Comparison of ENCODE assay signal across 36 cellular contexts in genomic region chr12:95988506-95989275, GRCh38. TPM values are rescaled to one million over a fixed set of nuclear protein-coding genes. Genes with fewer than 3 reads are reported as not detected.
"Had no signal": no experiment of that assay in that cellular context is flagged by ENCODE, and none has a peak within 500 bp of the region (broad histone marks: within the 10 kb centered on the region; RNA-seq: fewer than 3 reads in every experiment).

No MANE protein-coding gene starts in this region.

- H3K27ac ChIP-seq: ascending aorta, breast epithelium, cardiac muscle cell, colonic mucosa, dorsolateral prefrontal cortex, foreskin keratinocyte, gastrocnemius medialis, heart right ventricle had no signal

- H3K27ac Mint-ChIP-seq: activated CD4-positive, alpha-beta memory T cell treated with anti-CD3 and anti-CD28 coated beads for 36 hours; activated CD4-positive, alpha-beta T cell treated with anti-CD3 and anti-CD28 coated beads for 36 hours; activated CD4-positive, alpha-beta T cell treated with anti-CD3 and anti-CD28 coated beads, Interleukin-2, amount 10 ng/mL, durations not matched to agents 24 days and 14 days; activated CD8-positive, alpha-beta memory T cell treated with anti-CD3 and anti-CD28 coated beads, Interleukin-2, amount 10 ng/mL, durations not matched to agents 7 days and 5 days; activated CD8-positive, alpha-beta T cell treated with anti-CD3 and anti-CD28 coated beads, Interleukin-2, amount 10 ng/mL, durations not matched to agents 7 days and 5 days; activated naive CD4-positive, alpha-beta T cell treated with anti-CD3 and anti-CD28 coated beads, Interleukin-2, amount 10 ng/mL, durations not matched to agents 7 days and 5 days; activated naive CD8-positive, alpha-beta T cell treated with anti-CD3 and anti-CD28 coated beads, Interleukin-2, amount 10 ng/mL, durations not matched to agents 7 days and 5 days; activated T-helper 1 cell treated with anti-CD3 and anti-CD28 coated beads, Interleukin-12 subunit alpha, Interleukin-12 subunit beta, Interleukin-2, Interleukin-4 antibody, amounts not matched to agents 30 ng/mL and 10 ng/mL and 1 ng/mL, durations not matched to agents 14 hours and 24 hours and 36 hours; activated T-helper 2 cell treated with anti-CD3 and anti-CD28 coated beads, Interferon-gamma antibody, Interleukin-2, Interleukin-4, amounts not matched to agents 10 μg/mL and 5 μg/mL and 100 μg/mL, durations not matched to agents 14 hours and 24 hours and 36 hours; brain; dendritic cell treated with granulocyte-macrophage colony-stimulating factor and Interleukin-4, amounts not matched to agents 40 ng/mL and 50 ng/mL, for 4 days; effector memory CD8-positive, alpha-beta T cell had no signal

- H3K27me3 Mint-ChIP-seq: activated CD4-positive, alpha-beta memory T cell treated with anti-CD3 and anti-CD28 coated beads for 36 hours; activated CD4-positive, alpha-beta T cell treated with anti-CD3 and anti-CD28 coated beads for 36 hours; activated CD8-positive, alpha-beta memory T cell treated with anti-CD3 and anti-CD28 coated beads, Interleukin-2, amount 10 ng/mL, durations not matched to agents 7 days and 5 days; activated naive CD8-positive, alpha-beta T cell treated with anti-CD3 and anti-CD28 coated beads, Interleukin-2, amount 10 ng/mL, durations not matched to agents 7 days and 5 days; dendritic cell treated with granulocyte-macrophage colony-stimulating factor and Interleukin-4, amounts not matched to agents 40 ng/mL and 50 ng/mL, for 4 days had no signal

- H3K4me3 Mint-ChIP-seq: activated CD4-positive, alpha-beta memory T cell treated with anti-CD3 and anti-CD28 coated beads for 36 hours; activated CD4-positive, alpha-beta T cell treated with anti-CD3 and anti-CD28 coated beads for 36 hours; activated CD4-positive, alpha-beta T cell treated with anti-CD3 and anti-CD28 coated beads, Interleukin-2, amount 10 ng/mL, durations not matched to agents 24 days and 14 days; activated CD8-positive, alpha-beta memory T cell treated with anti-CD3 and anti-CD28 coated beads, Interleukin-2, amount 10 ng/mL, durations not matched to agents 7 days and 5 days; activated CD8-positive, alpha-beta T cell treated with anti-CD3 and anti-CD28 coated beads, Interleukin-2, amount 10 ng/mL, durations not matched to agents 7 days and 5 days; activated naive CD4-positive, alpha-beta T cell treated with anti-CD3 and anti-CD28 coated beads, Interleukin-2, amount 10 ng/mL, durations not matched to agents 7 days and 5 days; activated naive CD8-positive, alpha-beta T cell treated with anti-CD3 and anti-CD28 coated beads, Interleukin-2, amount 10 ng/mL, durations not matched to agents 7 days and 5 days; activated T-helper 1 cell treated with anti-CD3 and anti-CD28 coated beads, Interleukin-12 subunit alpha, Interleukin-12 subunit beta, Interleukin-2, Interleukin-4 antibody, amounts not matched to agents 30 ng/mL and 10 ng/mL and 1 ng/mL, durations not matched to agents 14 hours and 24 hours and 36 hours; brain; dendritic cell treated with granulocyte-macrophage colony-stimulating factor and Interleukin-4, amounts not matched to agents 40 ng/mL and 50 ng/mL, for 4 days; effector memory CD8-positive, alpha-beta T cell had no signal

- FAIRE-seq: endometrium had no signal

- H3K4me3 ChIP-seq: ascending aorta, breast epithelium, cardiac muscle cell, colonic mucosa, dorsolateral prefrontal cortex, gastrocnemius medialis, heart right ventricle had no signal

- H3K27me3 ChIP-seq: ascending aorta, breast epithelium, colonic mucosa, foreskin keratinocyte, gastrocnemius medialis had no signal

- H3K36me3 ChIP-seq: ascending aorta, breast epithelium, cardiac muscle cell, colonic mucosa, gastrocnemius medialis had no signal

- H3K9me3 ChIP-seq: ascending aorta, breast epithelium, colonic mucosa, gastrocnemius medialis, heart right ventricle had no signal

- DNase-seq: activated CD4-positive, alpha-beta memory T cell treated with anti-CD3 and anti-CD28 coated beads for 36 hours; activated CD4-positive, alpha-beta T cell treated with anti-CD3 and anti-CD28 coated beads for 36 hours; activated CD4-positive, alpha-beta T cell treated with anti-CD3 and anti-CD28 coated beads, Interleukin-2, amount 10 ng/mL, durations not matched to agents 24 days and 14 days; activated CD4-positive, CD25-positive, alpha-beta regulatory T cell; activated CD4-positive, CD25-positive, alpha-beta regulatory T cell treated with anti-CD3 and anti-CD28 coated beads, Interleukin-2, amount 50 U/mL, for 72 hours; activated CD8-positive, alpha-beta memory T cell treated with anti-CD3 and anti-CD28 coated beads, Interleukin-2, amount 10 ng/mL, durations not matched to agents 7 days and 5 days; activated CD8-positive, alpha-beta memory T cell treated with anti-CD3 and anti-CD28 coated beads, Interleukin-2, amount 50 U/mL, for 4 hours; activated CD8-positive, alpha-beta T cell treated with anti-CD3 and anti-CD28 coated beads, Interleukin-2, amount 10 ng/mL, durations not matched to agents 7 days and 5 days; activated gamma-delta T cell; activated naive CD4-positive, alpha-beta T cell; activated naive CD4-positive, alpha-beta T cell treated with anti-CD3 and anti-CD28 coated beads, Interleukin-2, amount 10 ng/mL, durations not matched to agents 7 days and 5 days; activated naive CD8-positive, alpha-beta T cell treated with anti-CD3 and anti-CD28 coated beads, Interleukin-2, amount 10 ng/mL, durations not matched to agents 7 days and 5 days; activated T-cell treated with anti-CD3 and anti-CD28 coated beads, Interleukin-2, amount 50 U/mL, for 1 hour; activated T-cell treated with anti-CD3 and anti-CD28 coated beads, Interleukin-2, amount 50 U/mL, for 48 hours; central memory CD4-positive, alpha-beta T cell; cerebellar nuclear complex; colonic mucosa; dorsolateral prefrontal cortex; effector CD4-positive, alpha-beta T cell; effector memory CD8-positive, alpha-beta T cell; foreskin keratinocyte; gastrocnemius medialis; glutamatergic neuron; heart right ventricle; T-helper 2 cell had no signal

- H3K9me3 Mint-ChIP-seq: activated CD4-positive, alpha-beta memory T cell treated with anti-CD3 and anti-CD28 coated beads for 36 hours; activated CD4-positive, alpha-beta T cell treated with anti-CD3 and anti-CD28 coated beads, Interleukin-2, amount 10 ng/mL, durations not matched to agents 24 days and 14 days; activated naive CD4-positive, alpha-beta T cell treated with anti-CD3 and anti-CD28 coated beads, Interleukin-2, amount 10 ng/mL, durations not matched to agents 7 days and 5 days; activated naive CD4-positive, alpha-beta T cell treated with anti-CD3 and anti-CD28 coated beads, Interleukin-2, amount 50 U/mL, for 72 hours; activated naive CD8-positive, alpha-beta T cell treated with anti-CD3 and anti-CD28 coated beads, Interleukin-2, amount 10 ng/mL, durations not matched to agents 7 days and 5 days; activated T-helper 1 cell treated with anti-CD3 and anti-CD28 coated beads, Interleukin-12 subunit alpha, Interleukin-12 subunit beta, Interleukin-2, Interleukin-4 antibody, amounts not matched to agents 30 ng/mL and 10 ng/mL and 1 ng/mL, durations not matched to agents 14 hours and 24 hours and 36 hours; activated T-helper 2 cell treated with anti-CD3 and anti-CD28 coated beads, Interferon-gamma antibody, Interleukin-2, Interleukin-4, amounts not matched to agents 10 μg/mL and 5 μg/mL and 100 μg/mL, durations not matched to agents 14 hours and 24 hours and 36 hours; brain; dendritic cell treated with granulocyte-macrophage colony-stimulating factor and Interleukin-4, amounts not matched to agents 40 ng/mL and 50 ng/mL, for 4 days; effector memory CD8-positive, alpha-beta T cell had no signal

- ATAC-seq: activated CD4-positive, alpha-beta T cell treated with anti-CD3 and anti-CD28 coated beads for 36 hours; activated CD8-positive, alpha-beta memory T cell treated with anti-CD3 and anti-CD28 coated beads, Interleukin-2, amount 10 ng/mL, durations not matched to agents 7 days and 5 days; activated CD8-positive, alpha-beta T cell treated with anti-CD3 and anti-CD28 coated beads, Interleukin-2, amount 10 ng/mL, durations not matched to agents 7 days and 5 days; activated naive CD4-positive, alpha-beta T cell treated with anti-CD3 and anti-CD28 coated beads, Interleukin-2, amount 50 U/mL, for 72 hours; effector memory CD8-positive, alpha-beta T cell; esophagus mucosa; foreskin keratinocyte; gastrocnemius medialis had no signal

- H3K4me1 ChIP-seq: ascending aorta, breast epithelium, colonic mucosa, foreskin keratinocyte, gastrocnemius medialis had no signal

- H3K4me1 Mint-ChIP-seq: activated CD4-positive, alpha-beta T cell treated with anti-CD3 and anti-CD28 coated beads for 36 hours; activated CD4-positive, alpha-beta T cell treated with anti-CD3 and anti-CD28 coated beads, Interleukin-2, amount 10 ng/mL, durations not matched to agents 24 days and 14 days; activated CD8-positive, alpha-beta memory T cell treated with anti-CD3 and anti-CD28 coated beads, Interleukin-2, amount 10 ng/mL, durations not matched to agents 7 days and 5 days; activated naive CD4-positive, alpha-beta T cell treated with anti-CD3 and anti-CD28 coated beads, Interleukin-2, amount 10 ng/mL, durations not matched to agents 7 days and 5 days; brain had no signal

- H3K36me3 Mint-ChIP-seq: activated CD4-positive, alpha-beta memory T cell treated with anti-CD3 and anti-CD28 coated beads for 36 hours; activated CD8-positive, alpha-beta memory T cell treated with anti-CD3 and anti-CD28 coated beads, Interleukin-2, amount 10 ng/mL, durations not matched to agents 7 days and 5 days; activated naive CD4-positive, alpha-beta T cell treated with anti-CD3 and anti-CD28 coated beads, Interleukin-2, amount 10 ng/mL, durations not matched to agents 7 days and 5 days; activated naive CD4-positive, alpha-beta T cell treated with anti-CD3 and anti-CD28 coated beads, Interleukin-2, amount 50 U/mL, for 72 hours; activated naive CD8-positive, alpha-beta T cell treated with anti-CD3 and anti-CD28 coated beads, Interleukin-2, amount 10 ng/mL, durations not matched to agents 7 days and 5 days; brain had no signal

RNA-seq across cellular contexts. Expression of gene HAL, which starts 7.5 kb away (rescaled TPM):
- total RNA-seq: cardiac muscle cell had no signal
- polyA plus RNA-seq: cardiac muscle cell had no signal

RNA-seq across cellular contexts. Expression of gene AMDHD1, which starts 45.6 kb away (rescaled TPM):
- total RNA-seq: epithelial cell of proximal tubule had no signal

RNA-seq across cellular contexts. Expression of gene CCDC38, which starts 46.3 kb away (rescaled TPM):
- total RNA-seq: activated CD4-positive, alpha-beta T cell treated with anti-CD3 and anti-CD28 coated beads, Interleukin-2, amount 10 ng/mL, durations not matched to agents 24 days and 14 days; activated CD8-positive, alpha-beta T cell treated with anti-CD3 and anti-CD28 coated beads, Interleukin-2, amount 10 ng/mL, durations not matched to agents 7 days and 5 days; activated T-helper 1 cell treated with anti-CD3 and anti-CD28 coated beads, Interleukin-12 subunit alpha, Interleukin-12 subunit beta, Interleukin-2, Interleukin-4 antibody, amounts not matched to agents 30 ng/mL and 10 ng/mL and 1 ng/mL, durations not matched to agents 14 hours and 24 hours and 36 hours; ascending aorta; cardiac muscle cell; colonic mucosa; esophagus mucosa; foreskin keratinocyte; gastrocnemius medialis had no signal
- polyA plus RNA-seq: cardiac muscle cell, foreskin keratinocyte had no signal
